1 cellular context compared by ENCODE assay signal in the genomic region with DNA sequence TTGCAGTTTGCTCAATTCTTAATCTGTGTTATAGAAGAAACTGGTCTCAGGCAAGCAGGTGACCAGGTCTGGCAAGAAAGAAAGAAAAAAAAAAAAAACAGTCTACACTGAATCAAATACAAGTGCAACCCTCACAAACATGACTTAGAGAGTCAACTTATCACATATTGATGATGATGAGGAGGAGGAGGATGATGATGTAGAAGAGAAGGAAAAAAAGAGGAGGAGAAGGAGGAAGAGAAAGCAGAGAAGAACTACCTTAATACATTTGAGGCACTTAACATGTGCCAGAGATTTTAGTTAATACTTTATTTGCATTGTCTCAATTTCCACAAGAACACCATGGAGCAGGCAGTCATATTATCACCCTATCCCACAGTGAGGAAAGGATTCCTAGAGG.
TF ChIP-seq lines count a peak whose summit lies in the region.

No MANE protein-coding gene starts in this region.

TF ChIP-seq in GM23338, 12 proteins besides CTCF, POLR2A, EP300 and RAD21 (continued from another document):
- TF ChIP-seq, protein P1, sequence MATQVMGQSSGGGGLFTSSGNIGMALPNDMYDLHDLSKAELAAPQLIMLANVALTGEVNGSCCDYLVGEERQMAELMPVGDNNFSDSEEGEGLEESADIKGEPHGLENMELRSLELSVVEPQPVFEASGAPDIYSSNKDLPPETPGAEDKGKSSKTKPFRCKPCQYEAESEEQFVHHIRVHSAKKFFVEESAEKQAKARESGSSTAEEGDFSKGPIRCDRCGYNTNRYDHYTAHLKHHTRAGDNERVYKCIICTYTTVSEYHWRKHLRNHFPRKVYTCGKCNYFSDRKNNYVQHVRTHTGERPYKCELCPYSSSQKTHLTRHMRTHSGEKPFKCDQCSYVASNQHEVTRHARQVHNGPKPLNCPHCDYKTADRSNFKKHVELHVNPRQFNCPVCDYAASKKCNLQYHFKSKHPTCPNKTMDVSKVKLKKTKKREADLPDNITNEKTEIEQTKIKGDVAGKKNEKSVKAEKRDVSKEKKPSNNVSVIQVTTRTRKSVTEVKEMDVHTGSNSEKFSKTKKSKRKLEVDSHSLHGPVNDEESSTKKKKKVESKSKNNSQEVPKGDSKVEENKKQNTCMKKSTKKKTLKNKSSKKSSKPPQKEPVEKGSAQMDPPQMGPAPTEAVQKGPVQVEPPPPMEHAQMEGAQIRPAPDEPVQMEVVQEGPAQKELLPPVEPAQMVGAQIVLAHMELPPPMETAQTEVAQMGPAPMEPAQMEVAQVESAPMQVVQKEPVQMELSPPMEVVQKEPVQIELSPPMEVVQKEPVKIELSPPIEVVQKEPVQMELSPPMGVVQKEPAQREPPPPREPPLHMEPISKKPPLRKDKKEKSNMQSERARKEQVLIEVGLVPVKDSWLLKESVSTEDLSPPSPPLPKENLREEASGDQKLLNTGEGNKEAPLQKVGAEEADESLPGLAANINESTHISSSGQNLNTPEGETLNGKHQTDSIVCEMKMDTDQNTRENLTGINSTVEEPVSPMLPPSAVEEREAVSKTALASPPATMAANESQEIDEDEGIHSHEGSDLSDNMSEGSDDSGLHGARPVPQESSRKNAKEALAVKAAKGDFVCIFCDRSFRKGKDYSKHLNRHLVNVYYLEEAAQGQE (IDR thresholded peaks at IDR 0.05; ENCODE audit: unreplicated experiment): no peak
- TF ChIP-seq, protein P2, sequence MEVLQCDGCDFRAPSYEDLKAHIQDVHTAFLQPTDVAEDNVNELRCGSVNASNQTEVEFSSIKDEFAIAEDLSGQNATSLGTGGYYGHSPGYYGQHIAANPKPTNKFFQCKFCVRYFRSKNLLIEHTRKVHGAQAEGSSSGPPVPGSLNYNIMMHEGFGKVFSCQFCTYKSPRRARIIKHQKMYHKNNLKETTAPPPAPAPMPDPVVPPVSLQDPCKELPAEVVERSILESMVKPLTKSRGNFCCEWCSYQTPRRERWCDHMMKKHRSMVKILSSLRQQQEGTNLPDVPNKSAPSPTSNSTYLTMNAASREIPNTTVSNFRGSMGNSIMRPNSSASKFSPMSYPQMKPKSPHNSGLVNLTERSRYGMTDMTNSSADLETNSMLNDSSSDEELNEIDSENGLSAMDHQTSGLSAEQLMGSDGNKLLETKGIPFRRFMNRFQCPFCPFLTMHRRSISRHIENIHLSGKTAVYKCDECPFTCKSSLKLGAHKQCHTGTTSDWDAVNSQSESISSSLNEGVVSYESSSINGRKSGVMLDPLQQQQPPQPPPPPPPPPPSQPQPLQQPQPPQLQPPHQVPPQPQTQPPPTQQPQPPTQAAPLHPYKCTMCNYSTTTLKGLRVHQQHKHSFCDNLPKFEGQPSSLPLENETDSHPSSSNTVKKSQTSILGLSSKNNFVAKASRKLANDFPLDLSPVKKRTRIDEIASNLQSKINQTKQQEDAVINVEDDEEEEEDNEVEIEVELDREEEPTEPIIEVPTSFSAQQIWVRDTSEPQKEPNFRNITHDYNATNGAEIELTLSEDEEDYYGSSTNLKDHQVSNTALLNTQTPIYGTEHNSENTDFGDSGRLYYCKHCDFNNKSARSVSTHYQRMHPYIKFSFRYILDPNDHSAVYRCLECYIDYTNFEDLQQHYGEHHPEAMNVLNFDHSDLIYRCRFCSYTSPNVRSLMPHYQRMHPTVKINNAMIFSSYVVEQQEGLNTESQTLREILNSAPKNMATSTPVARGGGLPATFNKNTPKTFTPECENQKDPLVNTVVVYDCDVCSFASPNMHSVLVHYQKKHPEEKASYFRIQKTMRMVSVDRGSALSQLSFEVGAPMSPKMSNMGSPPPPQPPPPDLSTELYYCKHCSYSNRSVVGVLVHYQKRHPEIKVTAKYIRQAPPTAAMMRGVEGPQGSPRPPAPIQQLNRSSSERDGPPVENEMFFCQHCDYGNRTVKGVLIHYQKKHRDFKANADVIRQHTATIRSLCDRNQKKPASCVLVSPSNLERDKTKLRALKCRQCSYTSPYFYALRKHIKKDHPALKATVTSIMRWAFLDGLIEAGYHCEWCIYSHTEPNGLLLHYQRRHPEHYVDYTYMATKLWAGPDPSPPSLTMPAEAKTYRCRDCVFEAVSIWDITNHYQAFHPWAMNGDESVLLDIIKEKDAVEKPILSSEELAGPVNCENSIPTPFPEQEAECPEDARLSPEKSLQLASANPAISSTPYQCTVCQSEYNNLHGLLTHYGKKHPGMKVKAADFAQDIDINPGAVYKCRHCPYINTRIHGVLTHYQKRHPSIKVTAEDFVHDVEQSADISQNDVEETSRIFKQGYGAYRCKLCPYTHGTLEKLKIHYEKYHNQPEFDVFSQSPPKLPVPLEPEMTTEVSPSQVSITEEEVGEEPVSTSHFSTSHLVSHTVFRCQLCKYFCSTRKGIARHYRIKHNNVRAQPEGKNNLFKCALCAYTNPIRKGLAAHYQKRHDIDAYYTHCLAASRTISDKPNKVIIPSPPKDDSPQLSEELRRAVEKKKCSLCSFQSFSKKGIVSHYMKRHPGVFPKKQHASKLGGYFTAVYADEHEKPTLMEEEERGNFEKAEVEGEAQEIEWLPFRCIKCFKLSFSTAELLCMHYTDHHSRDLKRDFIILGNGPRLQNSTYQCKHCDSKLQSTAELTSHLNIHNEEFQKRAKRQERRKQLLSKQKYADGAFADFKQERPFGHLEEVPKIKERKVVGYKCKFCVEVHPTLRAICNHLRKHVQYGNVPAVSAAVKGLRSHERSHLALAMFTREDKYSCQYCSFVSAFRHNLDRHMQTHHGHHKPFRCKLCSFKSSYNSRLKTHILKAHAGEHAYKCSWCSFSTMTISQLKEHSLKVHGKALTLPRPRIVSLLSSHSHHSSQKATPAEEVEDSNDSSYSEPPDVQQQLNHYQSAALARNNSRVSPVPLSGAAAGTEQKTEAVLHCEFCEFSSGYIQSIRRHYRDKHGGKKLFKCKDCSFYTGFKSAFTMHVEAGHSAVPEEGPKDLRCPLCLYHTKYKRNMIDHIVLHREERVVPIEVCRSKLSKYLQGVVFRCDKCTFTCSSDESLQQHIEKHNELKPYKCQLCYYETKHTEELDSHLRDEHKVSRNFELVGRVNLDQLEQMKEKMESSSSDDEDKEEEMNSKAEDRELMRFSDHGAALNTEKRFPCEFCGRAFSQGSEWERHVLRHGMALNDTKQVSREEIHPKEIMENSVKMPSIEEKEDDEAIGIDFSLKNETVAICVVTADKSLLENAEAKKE (CRISPR knock-in tag; IDR thresholded peaks at IDR 0.05): no peak
- no peak for TF ChIP-seq EZH2 (IDR thresholded peaks at IDR 0.05; ENCODE audit: low read depth, unreplicated experiment)
